In genomic region chr19:56403261-56403660, GRCh38 we compare ENCODE assay signal across 8 cellular contexts. TPM values are rescaled to one million over a fixed set of nuclear protein-coding genes. Genes with fewer than 3 reads are reported as not detected.
DNase-seq lines count a peak whose midpoint lies in the region; ATAC-seq and TF ChIP-seq lines count a peak whose summit lies in the region.

No MANE protein-coding gene starts in this region.

- BruUV-seq in OCI-LY7 (replicated peaks; lab: Mats Ljungman, UMichigan), result no TSS peak

- H3K79me2 ChIP-seq in OCI-LY7 (ENCODE audit: insufficient read depth, low read depth, low read length), result no peaks in the 10 kb centered on the region

- no peaks in the 10 kb centered on the region for H3K27me3 ChIP-seq in neutrophil

- H3K4me3 Mint-ChIP-seq in effector memory CD8-positive, alpha-beta T cell, result peak overlapping the region; percentile 82 to 89

- peak overlapping the region; percentile 67 for H3K4me3 ChIP-seq in OCI-LY7 (ENCODE audit: low read depth, low read length, poor library complexity, severe bottlenecking)
- peak overlapping the region; percentile 64 to 95 for H3K4me3 ChIP-seq in neutrophil (ENCODE audit: low read depth in 1 of 2, low read length in 1 of 2)

- TF ChIP-seq CTCF in OCI-LY7 (conservative IDR thresholded peaks at IDR 0.05; ENCODE audit: low read length) (no peak), neutrophil (IDR thresholded peaks at IDR 0.05) (no peak)

- H3K36me3 ChIP-seq in OCI-LY7 (ENCODE audit: insufficient read depth, low read length) (no peaks in the 10 kb centered on the region), neutrophil (no peaks in the 10 kb centered on the region)

- no peaks in the 10 kb centered on the region for H3K27me3 Mint-ChIP-seq in effector memory CD8-positive, alpha-beta T cell

- H4K20me1 ChIP-seq in OCI-LY7 (ENCODE audit: insufficient read depth, low read length), result no peaks in the 10 kb centered on the region

- peaks cover 20 to 21% of the 10 kb centered on the region in 2 donors for H3K4me1 Mint-ChIP-seq in effector memory CD8-positive, alpha-beta T cell (ENCODE audit: low read depth in 2 of 2)

- peaks cover 36% of the 10 kb centered on the region for H3K36me3 Mint-ChIP-seq in effector memory CD8-positive, alpha-beta T cell (ENCODE audit: insufficient read depth)

- peak; percentile 5 for ATAC-seq in GM19397 (IDR thresholded peaks at IDR 0.05; ENCODE audit: unreplicated experiment)
- ATAC-seq in effector memory CD8-positive, alpha-beta T cell (replicated peaks), result no peak
- no peak for ATAC-seq in HG03135 (IDR thresholded peaks at IDR 0.05; ENCODE audit: unreplicated experiment)

- H3K27ac ChIP-seq in OCI-LY7 (ENCODE audit: low read depth, low read length, poor library complexity, severe bottlenecking) (no peak overlapping the region), neutrophil (peak overlapping the region; percentile 89)

- no peaks in the 10 kb centered on the region; the same call in 1 of the 2 replicates for H3K9me3 ChIP-seq in OCI-LY7 (ENCODE audit: low read length)
- H3K9me3 ChIP-seq in neutrophil, result peaks cover 20% of the 10 kb centered on the region

- CTCF ChIA-PET in OCI-LY7 (lab: Charles Lee; ENCODE audit: unreplicated experiment), result no interaction called here

- H2AFZ ChIP-seq in OCI-LY7 (ENCODE audit: low read length), result peak overlapping the region; percentile 79; the same call in 1 of the 2 replicates

- H3K27ac Mint-ChIP-seq in effector memory CD8-positive, alpha-beta T cell, result peak overlapping the region; percentile 87 to 96

- H3K4me1 ChIP-seq in OCI-LY7 (ENCODE audit: insufficient read depth, low read length, poor library complexity, severe bottlenecking) (no peaks in the 10 kb centered on the region), neutrophil (ENCODE audit: control insufficient read depth in 1 of 2, insufficient read depth in 1 of 2, low read depth in 1 of 2, low read length in 1 of 2) (peaks cover 14% of the 10 kb centered on the region in 2 experiments)

- intact Hi-C loops in OCI-LY7 (cut with micrococcal nuclease; ENCODE audit: unreplicated experiment), result no loop called here

- no peaks in the 10 kb centered on the region for H3K9me2 ChIP-seq in OCI-LY7 (ENCODE audit: insufficient read depth, low read length)

- POLR2A ChIA-PET in OCI-LY7 (lab: Charles Lee), result interaction anchor here (0.6 kb wide), 1 partner anchor 21 kb away, joined by 3 read pairs; no protein-coding TSS in a partner anchor

- peak overlapping the region; percentile 56; the same call in 1 of the 2 replicates for H3K4me2 ChIP-seq in OCI-LY7 (ENCODE audit: low read length)

- DNase-seq in OCI-LY7 (ENCODE audit: low spot score) (no peak), SKM-1 (lab: John Stamatoyannopoulos, UW; ENCODE audit: unreplicated experiment) (no peak), kidney tubule cell (ENCODE audit: low spot score) (no peak)
- DNase-seq in effector memory CD8-positive, alpha-beta T cell, result no peak
- DNase-seq in NK-92 treated with Interleukin-12 subunit alpha and Interleukin-12 subunit beta, amount 100 ng/mL, for 24 hours (lab: John Stamatoyannopoulos, UW), result no peak

- H3K9me3 Mint-ChIP-seq in effector memory CD8-positive, alpha-beta T cell, result peaks cover 15 to 30% of the 10 kb centered on the region in 2 donors

RNA-seq across cellular contexts. Expression of gene ZNF583, which starts 0.9 kb away (rescaled TPM):
- total RNA-seq in OCI-LY7 (2014; rRNA removed; shearing (Covaris generic)), result 0.73 and 1.8 TPM in 2 replicates
- total RNA-seq in OCI-LY7 (2022), result 3.0 and 3.3 TPM in 2 replicates

RNA-seq across cellular contexts. Expression of gene ZNF582, which starts 9.9 kb away (rescaled TPM):
- total RNA-seq in OCI-LY7 (2014; rRNA removed; shearing (Covaris generic)), result not detected in 2 replicates
- 0.20 TPM in 1 of 2 replicates, not detected in the other for total RNA-seq in OCI-LY7 (2022)
